In genomic region chr10:34504534-34504933, GRCh38 we compare ENCODE assay signal across 9 cellular contexts.
A peak's percentile ranks its signal among the peaks of the same experiment; 100 is the strongest.
DNase-seq lines count a peak whose midpoint lies in the region; ATAC-seq, FAIRE-seq and TF ChIP-seq lines count a peak whose summit lies in the region.
"Had no signal": no experiment of that assay in that cellular context is flagged by ENCODE, and none has a peak within 500 bp of the region (broad histone marks: within the 10 kb centered on the region; RNA-seq: fewer than 3 reads in every experiment).

No MANE protein-coding gene starts in this region.

- H3K27me3 ChIP-seq in SK-N-SH (ENCODE audit: insufficient read depth) (no peaks in the 10 kb centered on the region), heart right ventricle (no peaks in the 10 kb centered on the region)

- ATAC-seq in heart right ventricle (peak in 5 of 8 donors; percentile 43 to 93 (median 73)), HG02610 (IDR thresholded peaks at IDR 0.05; ENCODE audit: unreplicated experiment) (no peak), GM19467 (IDR thresholded peaks at IDR 0.05; ENCODE audit: unreplicated experiment) (no peak), HG02970 (IDR thresholded peaks at IDR 0.05; ENCODE audit: low FRiP score, unreplicated experiment) (no peak)

- no peak overlapping the region for H3K4me2 ChIP-seq in SK-N-SH

- 44% methylated on average over 3 of the region's 3 CpGs for WGBS in SK-N-SH (ENCODE audit: low lambda C conversion rate)
- WGBS in heart right ventricle, 2 donors = 36 to 53% methylated on average over 3 of the region's 3 CpGs

- peak; percentile 98 for FAIRE-seq in H54 (lab: Jason Lieb, UNC)

- H3K36me3 ChIP-seq in SK-N-SH (replicated peaks in 1 of 2; ENCODE audit: control insufficient read depth in 1 of 2, insufficient read depth in 2 of 2, low read length in 1 of 2) = peaks cover 0 to 5% of the 10 kb centered on the region in 2 experiments
- no peaks in the 10 kb centered on the region for H3K36me3 ChIP-seq in heart right ventricle

- H3K9me2 ChIP-seq in SK-N-SH = no peaks in the 10 kb centered on the region

- CTCF ChIA-PET in SK-N-SH (lab: Yijun Ruan, JAX) = interaction anchor here (0.8 kb wide), 1 partner anchor 18 kb away, joined by 3 read pairs; no protein-coding TSS in a partner anchor

- H2AFZ ChIP-seq in SK-N-SH (ENCODE audit: low read depth) = no peak overlapping the region

- no peaks in the 10 kb centered on the region for H4K20me1 ChIP-seq in SK-N-SH (ENCODE audit: insufficient read depth)

- TF ChIP-seq RAD21 in SK-N-SH (IDR thresholded peaks at IDR 0.05; ENCODE audit: low read length) = no peak

- TF ChIP-seq POLR2A in H54 (IDR thresholded peaks at IDR 0.05; ENCODE audit: low read depth, low read length) = no peak

- H3F3A ChIP-seq in SK-N-SH (replicated peaks; ENCODE audit: insufficient read depth) = no peaks in the 10 kb centered on the region

- H3K4me3 ChIP-seq in SK-N-SH (ENCODE audit: low read depth in 2 of 2, low read length in 1 of 2) (no peak overlapping the region), heart right ventricle (no peak overlapping the region)

- H3K4me1 ChIP-seq in SK-N-SH (ENCODE audit: control insufficient read depth in 1 of 2, insufficient read depth in 2 of 2, low read depth in 1 of 2, low read length in 1 of 2) (peaks cover 2 to 4% of the 10 kb centered on the region in 2 experiments; a peak in 2 of 4 replicates), heart right ventricle (peaks cover 0 to 24% (median 0%) of the 10 kb centered on the region in 9 donors)

- peaks cover 5% of the 10 kb centered on the region; the same call in 1 of the 2 replicates for H3K79me2 ChIP-seq in SK-N-SH (ENCODE audit: insufficient read depth)

- H3K9me3 ChIP-seq in SK-N-SH (no peaks in the 10 kb centered on the region), heart right ventricle (no peaks in the 10 kb centered on the region)

- DNase-seq in 8988T (peak; percentile 18), H54 (ENCODE audit: insufficient read length, low spot score) (peak; percentile 56), SK-N-SH (no peak), heart right ventricle (no peak), GDM1 (lab: John Stamatoyannopoulos, UW) (no peak)
- DNase-seq: NCI-H187 treated with DMSO at 0.1 percent for 48 hours had no signal

- TF ChIP-seq EP300 in SK-N-SH (IDR thresholded peaks at IDR 0.05; ENCODE audit: borderline replicate concordance in 1 of 2, low read depth in 1 of 2, low read length in 1 of 2) = no peak

- H3K27ac ChIP-seq in SK-N-SH (ENCODE audit: low read depth in 2 of 2, low read length in 1 of 2) (0 out of 4 replicates have a peak overlapping the region, but pooled peaks of 1 of the 2 experiments have one; percentile 12), heart right ventricle (no peak overlapping the region)

- TF ChIP-seq CTCF in SK-N-SH (IDR thresholded peaks at IDR 0.05) = no peak
- TF ChIP-seq CTCF in heart right ventricle (IDR thresholded peaks at IDR 0.05) = no peak

- intact Hi-C loops in heart right ventricle (cut with DNase I) = no loop called here

- POLR2A ChIA-PET in SK-N-SH (lab: Yijun Ruan, JAX) = no interaction called here

- no peak overlapping the region for H3K9ac ChIP-seq in SK-N-SH

TF ChIP-seq in SK-N-SH, 30 proteins besides CTCF, POLR2A, EP300 and RAD21:
- TF ChIP-seq TCF12 (IDR thresholded peaks at IDR 0.05) (peak; percentile 47; the same call in 1 of the 2 replicates), FOSL2 (IDR thresholded peaks at IDR 0.05; ENCODE audit: borderline replicate concordance, low read depth) (peak; percentile 76; the same call in 1 of the 2 replicates), RXRA (IDR thresholded peaks at IDR 0.05; ENCODE audit: borderline replicate concordance, low read depth) (no peak), JUND (IDR thresholded peaks at IDR 0.05) (peak; percentile 41), FOXJ3 (CRISPR knock-in tag; IDR thresholded peaks at IDR 0.05) (no peak)
- TF ChIP-seq, protein P1, sequence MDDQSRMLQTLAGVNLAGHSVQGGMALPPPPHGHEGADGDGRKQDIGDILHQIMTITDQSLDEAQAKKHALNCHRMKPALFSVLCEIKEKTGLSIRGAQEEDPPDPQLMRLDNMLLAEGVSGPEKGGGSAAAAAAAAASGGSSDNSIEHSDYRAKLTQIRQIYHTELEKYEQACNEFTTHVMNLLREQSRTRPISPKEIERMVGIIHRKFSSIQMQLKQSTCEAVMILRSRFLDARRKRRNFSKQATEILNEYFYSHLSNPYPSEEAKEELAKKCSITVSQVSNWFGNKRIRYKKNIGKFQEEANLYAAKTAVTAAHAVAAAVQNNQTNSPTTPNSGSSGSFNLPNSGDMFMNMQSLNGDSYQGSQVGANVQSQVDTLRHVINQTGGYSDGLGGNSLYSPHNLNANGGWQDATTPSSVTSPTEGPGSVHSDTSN (IDR thresholded peaks at IDR 0.05) = peak; percentile 44; the same call in 1 of the 2 replicates

Comparison
In these comparisons a context has a peak if more than half of its experiments do, and no peak if none do; other contexts are left out.
1. DNase-seq: peak in 8988T (single experiment) and H54 (single experiment); none in SK-N-SH (single experiment), heart right ventricle (0 of 2) and GDM1 (single experiment).
2. ATAC-seq: peak in heart right ventricle (5 of 8); none in HG02610 (single experiment), GM19467 (single experiment) and HG02970 (single experiment).